In the genomic region with DNA sequence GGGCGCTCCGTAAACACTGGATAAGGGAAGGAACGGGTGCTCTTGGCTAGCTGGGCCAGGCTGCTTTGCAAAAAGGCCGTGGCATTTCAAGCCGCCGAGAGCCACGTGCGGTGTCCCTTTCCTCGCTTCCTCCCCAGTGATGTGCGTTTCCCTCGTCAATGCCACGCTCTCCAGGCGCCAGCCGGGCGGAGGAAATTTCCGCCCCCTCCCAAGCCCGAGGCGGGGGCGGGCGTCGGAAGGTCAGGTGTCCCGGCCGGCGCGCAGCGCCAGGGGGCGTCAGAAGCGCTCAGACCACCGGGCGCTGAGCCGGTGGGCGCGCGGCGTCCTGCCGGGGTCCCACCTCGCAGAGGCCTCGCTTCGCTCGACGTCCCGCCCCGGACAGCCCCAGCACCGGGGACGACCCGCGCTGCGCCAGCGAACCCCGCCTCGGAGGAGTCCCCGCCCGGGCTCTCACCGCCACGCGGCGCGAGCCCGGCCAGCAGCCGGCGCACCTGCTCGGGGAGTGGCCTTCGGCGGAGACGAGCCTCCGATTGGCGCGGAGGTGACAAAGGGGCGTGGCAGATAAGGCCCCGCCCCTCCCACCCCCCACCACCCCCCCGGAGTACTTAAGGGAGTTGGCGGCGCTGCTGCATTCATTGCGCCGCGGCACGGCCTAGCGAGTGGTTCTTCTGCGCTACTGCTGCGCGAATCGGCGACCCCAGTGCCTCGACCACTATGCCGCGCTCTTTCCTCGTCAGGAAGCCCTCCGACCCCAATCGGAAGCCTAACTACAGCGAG, we compare ENCODE assay signal across 8 cellular contexts. TPM values are rescaled to one million over a fixed set of nuclear protein-coding genes. Genes with fewer than 3 reads are reported as not detected.
DNase-seq lines count a peak whose midpoint lies in the region; ATAC-seq and TF ChIP-seq lines count a peak whose summit lies in the region.

SNAI1 (plus strand) TSS at position 635 of the 777 bp plus-strand sequence; CDS start at position 715, 80 bp downstream.

- H3K27me3 Mint-ChIP-seq in activated T-cell treated with anti-CD3 and anti-CD28 coated beads, Interleukin-2, amount 50 U/mL, for 72 hours (ENCODE audit: low read depth) = peaks cover 27% of the 10 kb centered on the region
- no peaks in the 10 kb centered on the region for H3K27me3 Mint-ChIP-seq in naive thymus-derived CD8-positive, alpha-beta T cell
- H3K27me3 Mint-ChIP-seq in stimulated activated memory B cell treated with anti-CD40 and anti-IgM and Interleukin-4, amounts not matched to agents 10 μg/mL and 1 μg/mL and 100 μg/mL, for 72 hours = no peaks in the 10 kb centered on the region

- no peaks in the 10 kb centered on the region for H3K9me2 ChIP-seq in PC-9 (ENCODE audit: insufficient read depth)

- no peaks in the 10 kb centered on the region for H3K9me3 Mint-ChIP-seq in activated T-cell treated with anti-CD3 and anti-CD28 coated beads, Interleukin-2, amount 50 U/mL, for 72 hours
- H3K9me3 Mint-ChIP-seq in naive thymus-derived CD8-positive, alpha-beta T cell = no peaks in the 10 kb centered on the region
- no peaks in the 10 kb centered on the region for H3K9me3 Mint-ChIP-seq in stimulated activated memory B cell treated with anti-CD40 and anti-IgM and Interleukin-4, amounts not matched to agents 10 μg/mL and 1 μg/mL and 100 μg/mL, for 72 hours

- POLR2A ChIA-PET in PC-9 (lab: Charles Lee; ENCODE audit: unreplicated experiment) = no interaction called here
- POLR2A ChIA-PET in naive thymus-derived CD8-positive, alpha-beta T cell (lab: Charles Lee) = interaction anchor here (0.6 to 2.2 kb wide), 7 partner anchors 19 to 171 kb away, joined by 3 to 16 read pairs (median 4); partner anchors contain the start of genes PEDS1 and UBE2V1

- ATAC-seq in GM21528 (IDR thresholded peaks at IDR 0.05; ENCODE audit: low FRiP score, unreplicated experiment) = peak; percentile 78
- ATAC-seq in activated T-cell treated with anti-CD3 and anti-CD28 coated beads, Interleukin-2, amount 50 U/mL, for 72 hours (replicated peaks in 1 of 2) = peak; percentile 93
- peak; percentile 91 to 94 for ATAC-seq in naive thymus-derived CD8-positive, alpha-beta T cell
- ATAC-seq in stimulated activated memory B cell treated with anti-CD40 and anti-IgM and Interleukin-4, amounts not matched to agents 10 μg/mL and 1 μg/mL and 100 μg/mL, for 72 hours = peak; percentile 94

- DNase-seq in DMS 273 (lab: John Stamatoyannopoulos, UW; ENCODE audit: unreplicated experiment) (peak; percentile 97), PC-9 (peak; percentile 82 to 88), fibroblast of gingiva (ENCODE audit: low read depth) (peak; percentile 77)
- DNase-seq in Jurkat, Clone E6-1 (ENCODE audit: low read depth, low spot score) = peak; percentile 76
- peak; percentile 83 to 88 for DNase-seq in activated T-cell treated with anti-CD3 and anti-CD28 coated beads, Interleukin-2, amount 50 U/mL, for 72 hours
- DNase-seq in naive thymus-derived CD8-positive, alpha-beta T cell = peak; percentile 78 to 93 (median 84)

- H3K27ac ChIP-seq in PC-9 = no peak within 1 kb of the TSS

- TF ChIP-seq CTCF in PC-9 (conservative IDR thresholded peaks at IDR 0.05) = peak; percentile 68

- no peaks in the 10 kb centered on the region for H3K36me3 Mint-ChIP-seq in activated T-cell treated with anti-CD3 and anti-CD28 coated beads, Interleukin-2, amount 50 U/mL, for 72 hours (ENCODE audit: insufficient read depth in 2 of 2)
- no peaks in the 10 kb centered on the region for H3K36me3 Mint-ChIP-seq in naive thymus-derived CD8-positive, alpha-beta T cell
- H3K36me3 Mint-ChIP-seq in stimulated activated memory B cell treated with anti-CD40 and anti-IgM and Interleukin-4, amounts not matched to agents 10 μg/mL and 1 μg/mL and 100 μg/mL, for 72 hours = no peaks in the 10 kb centered on the region

- H2AFZ ChIP-seq in PC-9 = peak within 1 kb of the TSS; percentile 72

- no peak within 1 kb of the TSS for H3K27ac Mint-ChIP-seq in activated T-cell treated with anti-CD3 and anti-CD28 coated beads, Interleukin-2, amount 50 U/mL, for 72 hours
- H3K27ac Mint-ChIP-seq in naive thymus-derived CD8-positive, alpha-beta T cell = peak within 1 kb of the TSS in 9 of 10 donors; percentile 63 to 94 (median 87)
- peak within 1 kb of the TSS; percentile 68 for H3K27ac Mint-ChIP-seq in stimulated activated memory B cell treated with anti-CD40 and anti-IgM and Interleukin-4, amounts not matched to agents 10 μg/mL and 1 μg/mL and 100 μg/mL, for 72 hours

- H3K4me1 ChIP-seq in PC-9 (replicated peaks; ENCODE audit: insufficient read depth) = peaks cover 10% of the 10 kb centered on the region

- H3K4me3 ChIP-seq in Jurkat, Clone E6-1 (ENCODE audit: low read length) = peak within 1 kb of the TSS; percentile 42
- peak within 1 kb of the TSS; percentile 75 for H3K4me3 ChIP-seq in PC-9

- H3K4me1 Mint-ChIP-seq in activated T-cell treated with anti-CD3 and anti-CD28 coated beads, Interleukin-2, amount 50 U/mL, for 72 hours (ENCODE audit: low read depth) = peaks cover 32% of the 10 kb centered on the region
- peaks cover 17 to 40% (median 34%) of the 10 kb centered on the region in 4 donors for H3K4me1 Mint-ChIP-seq in naive thymus-derived CD8-positive, alpha-beta T cell
- peaks cover 28% of the 10 kb centered on the region for H3K4me1 Mint-ChIP-seq in stimulated activated memory B cell treated with anti-CD40 and anti-IgM and Interleukin-4, amounts not matched to agents 10 μg/mL and 1 μg/mL and 100 μg/mL, for 72 hours

- BruUV-seq in PC-9 (replicated peaks; lab: Mats Ljungman, UMichigan) = no TSS peak

- H3K36me3 ChIP-seq in PC-9 (ENCODE audit: low read depth) = no peaks in the 10 kb centered on the region

- H4K20me1 ChIP-seq in PC-9 (ENCODE audit: insufficient read depth) = no peaks in the 10 kb centered on the region

- intact Hi-C loops in PC-9 (cut with micrococcal nuclease; ENCODE audit: unreplicated experiment) = loop anchor here (1.0 to 5.0 kb wide), 5 partner anchors 55 to 196 kb away; no protein-coding TSS in a partner anchor

- no peaks in the 10 kb centered on the region for H3K9me3 ChIP-seq in PC-9 (ENCODE audit: insufficient read depth, low read depth)

- no peaks in the 10 kb centered on the region for H3K79me2 ChIP-seq in PC-9 (ENCODE audit: low read depth)

- H3F3A ChIP-seq in PC-9 (ENCODE audit: insufficient read depth, low read depth) = peaks cover 16% of the 10 kb centered on the region; the same call in 1 of the 2 replicates

- CTCF ChIA-PET in PC-9 (lab: Charles Lee) = interaction anchor here (0.6 to 0.7 kb wide), 2 partner anchors 78 to 263 kb away, joined by 3 to 28 read pairs; no protein-coding TSS in a partner anchor

- peak within 1 kb of the TSS; percentile 100 for H3K4me2 ChIP-seq in PC-9

- no peaks in the 10 kb centered on the region for H3K27me3 ChIP-seq in PC-9 (ENCODE audit: insufficient read depth, low read depth)

- H3K4me3 Mint-ChIP-seq in activated T-cell treated with anti-CD3 and anti-CD28 coated beads, Interleukin-2, amount 50 U/mL, for 72 hours = peak within 1 kb of the TSS; percentile 81 to 82
- peak within 1 kb of the TSS; percentile 63 to 80 (median 77) for H3K4me3 Mint-ChIP-seq in naive thymus-derived CD8-positive, alpha-beta T cell
- peak within 1 kb of the TSS; percentile 78 for H3K4me3 Mint-ChIP-seq in stimulated activated memory B cell treated with anti-CD40 and anti-IgM and Interleukin-4, amounts not matched to agents 10 μg/mL and 1 μg/mL and 100 μg/mL, for 72 hours

RNA-seq across cellular contexts. Expression of gene SNAI1, which starts in this region (rescaled TPM):
- 1.5 TPM for polyA plus RNA-seq in Jurkat, Clone E6-1 (2012; ENCODE audit: insufficient read depth, insufficient read length)
- total RNA-seq in PC-9 (2021) = 2.2 and 3.6 TPM in 2 replicates
- 1 to 10 TPM; 1.3 TPM for total RNA-seq in activated T-cell treated with anti-CD3 and anti-CD28 coated beads, Interleukin-2, amount 50 U/mL, for 72 hours
- 1 to 10 TPM in 1 of 2 experiments, under 1 TPM in 1; 0.82 to 1.5 TPM for total RNA-seq in naive thymus-derived CD8-positive, alpha-beta T cell
- under 1 TPM in 2 of 3 donors, not detected in 1; 0.25 to 0.64 TPM for polyA plus RNA-seq in naive thymus-derived CD8-positive, alpha-beta T cell
